ENCODE assay signal across 17 cellular contexts in genomic region chr14:98822917-98823316, GRCh38.
DNase-seq lines count a peak whose midpoint lies in the region; ATAC-seq and TF ChIP-seq lines count a peak whose summit lies in the region.
"Had no signal": no experiment of that assay in that cellular context is flagged by ENCODE, and none has a peak within 500 bp of the region (broad histone marks: within the 10 kb centered on the region; RNA-seq: fewer than 3 reads in every experiment).

No MANE protein-coding gene starts in this region.

- H4K91ac ChIP-seq in trophoblast cell (ENCODE audit: low read depth, low read length) (no peak overlapping the region), mesenchymal stem cell (ENCODE audit: low read length) (no peak overlapping the region)

- WGBS in trophoblast cell (ENCODE audit: extremely low coverage, insufficient coverage, insufficient read length) = no CpG with 5 or more reads among the region's 3 CpGs
- 44% methylated on average over 1 of the region's 3 CpGs for WGBS in mesenchymal stem cell

- ATAC-seq in GM21526 (IDR thresholded peaks at IDR 0.05; ENCODE audit: low FRiP score, unreplicated experiment) = no peak
- no peak for ATAC-seq in naive thymus-derived CD8-positive, alpha-beta T cell
- ATAC-seq: CD8-positive, alpha-beta T cell; GM12878; GM23338 had no signal

- H3K4ac ChIP-seq in trophoblast cell (ENCODE audit: low read depth, low read length) = no peak overlapping the region
- no peak overlapping the region for H3K4ac ChIP-seq in mesenchymal stem cell (ENCODE audit: low read depth in 1 of 2, low read length in 2 of 2)

- POLR2A ChIA-PET in naive thymus-derived CD8-positive, alpha-beta T cell (lab: Charles Lee) = interaction anchor here (0.7 kb wide), 1 partner anchor 82 kb away, joined by 3 read pairs; no protein-coding TSS in a partner anchor

- H3K79me1 ChIP-seq in trophoblast cell (ENCODE audit: low read length) = peaks cover 13% of the 10 kb centered on the region
- H3K79me1 ChIP-seq in mesenchymal stem cell (replicated peaks; ENCODE audit: low read length, poor library complexity, severe bottlenecking) = no peaks in the 10 kb centered on the region

- H2BK12ac ChIP-seq in trophoblast cell (ENCODE audit: low read length) (no peak overlapping the region), mesenchymal stem cell (ENCODE audit: low read length in 2 of 2) (no peak overlapping the region)

- H3K79me2 ChIP-seq in trophoblast cell (ENCODE audit: control insufficient read depth, insufficient read depth, low read length, poor library complexity) = no peaks in the 10 kb centered on the region

- no peak overlapping the region for H3K9ac ChIP-seq in trophoblast cell (ENCODE audit: low read length)
- H3K9ac ChIP-seq in mesenchymal stem cell (ENCODE audit: low read length) = no peak overlapping the region

- H2BK120ac ChIP-seq in trophoblast cell (ENCODE audit: insufficient read depth, low read length, poor library complexity) = no peak overlapping the region
- no peak overlapping the region for H2BK120ac ChIP-seq in mesenchymal stem cell (ENCODE audit: low read depth, low read length)

- H4K12ac ChIP-seq in trophoblast cell (ENCODE audit: low read depth, low read length) = no peak overlapping the region

- CTCF ChIA-PET in Calu3 (lab: Charles Lee) = interaction anchor here (0.6 to 0.7 kb wide), 3 partner anchors 19 to 444 kb away, joined by 3 to 8 read pairs (median 4); no protein-coding TSS in a partner anchor

- H2AFZ ChIP-seq in trophoblast cell (ENCODE audit: insufficient read depth, low read length, poor library complexity) = no peak overlapping the region
- H2AFZ ChIP-seq in mesenchymal stem cell (ENCODE audit: low read depth, low read length) = no peak overlapping the region
- H2AFZ ChIP-seq: GM23338 had no signal

- no peaks in the 10 kb centered on the region for H3K36me3 ChIP-seq in trophoblast cell (ENCODE audit: control insufficient read depth in 1 of 2, insufficient read depth in 2 of 2, low read length in 2 of 2)
- no peaks in the 10 kb centered on the region for H3K36me3 ChIP-seq in mesenchymal stem cell (ENCODE audit: control insufficient read depth in 1 of 2, insufficient read depth in 2 of 2, low read depth in 1 of 2, low read length in 2 of 2)

- no peaks in the 10 kb centered on the region for H3K36me3 Mint-ChIP-seq in Calu3 (ENCODE audit: insufficient read depth, unreplicated experiment)
- no peaks in the 10 kb centered on the region for H3K36me3 Mint-ChIP-seq in naive thymus-derived CD8-positive, alpha-beta T cell
- H3K36me3 Mint-ChIP-seq: CD8-positive, alpha-beta T cell had no signal

- no peak overlapping the region for H3K27ac Mint-ChIP-seq in Calu3 (ENCODE audit: unreplicated experiment)
- H3K27ac Mint-ChIP-seq in naive thymus-derived CD8-positive, alpha-beta T cell = no peak overlapping the region
- H3K27ac Mint-ChIP-seq: B cell; CD8-positive, alpha-beta T cell; GM23338 had no signal

- no peaks in the 10 kb centered on the region for H3K27me3 Mint-ChIP-seq in Calu3 (ENCODE audit: unreplicated experiment)
- H3K27me3 Mint-ChIP-seq in naive thymus-derived CD8-positive, alpha-beta T cell = no peaks in the 10 kb centered on the region
- H3K27me3 Mint-ChIP-seq: B cell had no signal

- H3K23ac ChIP-seq in trophoblast cell (ENCODE audit: low read length) (no peak overlapping the region), mesenchymal stem cell (ENCODE audit: low read length in 2 of 2) (no peak overlapping the region)

- H3K4me3 ChIP-seq in trophoblast cell (ENCODE audit: low read depth, low read length) (no peak overlapping the region), mesenchymal stem cell (ENCODE audit: insufficient read depth in 1 of 2, low read depth in 1 of 2, low read length in 2 of 2) (no peak overlapping the region)
- H3K4me3 ChIP-seq: GM12878, GM23338 had no signal

- H3K9me3 ChIP-seq in trophoblast cell (ENCODE audit: insufficient read depth, low read depth, low read length) (no peaks in the 10 kb centered on the region), mesenchymal stem cell (ENCODE audit: control insufficient read depth, low read length) (peaks cover 1% of the 10 kb centered on the region)

- H3K4me2 ChIP-seq in trophoblast cell (ENCODE audit: low read length) (no peak overlapping the region), mesenchymal stem cell (ENCODE audit: low read length, poor library complexity, severe bottlenecking) (no peak overlapping the region)
- H3K4me2 ChIP-seq: GM23338 had no signal

- no peak overlapping the region for H2BK5ac ChIP-seq in trophoblast cell (ENCODE audit: low read depth, low read length, poor library complexity)
- H2BK5ac ChIP-seq in mesenchymal stem cell (ENCODE audit: low read depth, low read length, poor library complexity, severe bottlenecking) = no peak overlapping the region

- DNase-seq in Calu3 (peak; percentile 12), H4 (ENCODE audit: low spot score) (peak; percentile 45), RPMI7951 (ENCODE audit: low read depth) (peak; percentile 88), trophoblast cell (peak in 1 of 2 donors; percentile 17), mesenchymal stem cell (no peak)
- no peak for DNase-seq in naive thymus-derived CD8-positive, alpha-beta T cell
- DNase-seq: C1 segment of cervical spinal cord; CD8-positive, alpha-beta T cell; COR-L47; DMS53; IMR-90; KBM-7 had no signal

- H4K8ac ChIP-seq in trophoblast cell (ENCODE audit: low read depth, low read length) = no peak overlapping the region
- H4K8ac ChIP-seq in mesenchymal stem cell (ENCODE audit: low read length) = no peak overlapping the region

- H3K27ac ChIP-seq in trophoblast cell (ENCODE audit: low read depth, low read length) (peak overlapping the region; percentile 22), mesenchymal stem cell (ENCODE audit: low read length, poor library complexity, severe bottlenecking) (no peak overlapping the region)
- H3K27ac ChIP-seq: HL-60 had no signal

- no peaks in the 10 kb centered on the region for H3K9me3 Mint-ChIP-seq in Calu3 (ENCODE audit: low read depth, unreplicated experiment)
- H3K9me3 Mint-ChIP-seq in naive thymus-derived CD8-positive, alpha-beta T cell = no peaks in the 10 kb centered on the region
- H3K9me3 Mint-ChIP-seq: CD8-positive, alpha-beta T cell had no signal

- no peak overlapping the region for H2AK5ac ChIP-seq in trophoblast cell (ENCODE audit: low read length)
- no peak overlapping the region for H2AK5ac ChIP-seq in mesenchymal stem cell (ENCODE audit: low read length, severe bottlenecking)

- intact Hi-C loops in Calu3 (cut with micrococcal nuclease; ENCODE audit: unreplicated experiment) = loop anchor here (5.0 kb wide), 1 partner anchor 149 kb away; no protein-coding TSS in a partner anchor

- H2BK15ac ChIP-seq in mesenchymal stem cell (ENCODE audit: low read depth, poor library complexity, severe bottlenecking) = no peak overlapping the region

- H3K4me3 Mint-ChIP-seq in Calu3 (ENCODE audit: low read depth, unreplicated experiment) = no peak overlapping the region
- H3K4me3 Mint-ChIP-seq in naive thymus-derived CD8-positive, alpha-beta T cell = no peak overlapping the region
- H3K4me3 Mint-ChIP-seq: B cell; CD8-positive, alpha-beta T cell; GM23338 had no signal

- TF ChIP-seq CTCF in Calu3 (IDR thresholded peaks at IDR 0.05; ENCODE audit: unreplicated experiment) = no peak

- no peak overlapping the region for H3K18ac ChIP-seq in trophoblast cell (ENCODE audit: low read length)
- no peak overlapping the region for H3K18ac ChIP-seq in mesenchymal stem cell (ENCODE audit: low read depth in 1 of 2, low read length in 2 of 2)

- H3K27me3 ChIP-seq in trophoblast cell (ENCODE audit: insufficient read depth, low read length) (no peaks in the 10 kb centered on the region), mesenchymal stem cell (ENCODE audit: control insufficient read depth in 1 of 2, insufficient read depth in 1 of 2, low read length in 2 of 2) (no peaks in the 10 kb centered on the region)

- H3K4me1 Mint-ChIP-seq in Calu3 (ENCODE audit: low read depth, unreplicated experiment) = peaks cover 34% of the 10 kb centered on the region
- H3K4me1 Mint-ChIP-seq in naive thymus-derived CD8-positive, alpha-beta T cell = peaks cover 0 to 24% (median 19%) of the 10 kb centered on the region in 4 donors
- H3K4me1 Mint-ChIP-seq: B cell had no signal

- peaks cover 14 to 15% of the 10 kb centered on the region in 2 experiments for H3K4me1 ChIP-seq in trophoblast cell (ENCODE audit: control insufficient read depth in 1 of 2, insufficient read depth in 2 of 2, low read length in 2 of 2)
- no peaks in the 10 kb centered on the region for H3K4me1 ChIP-seq in mesenchymal stem cell (ENCODE audit: control insufficient read depth, insufficient read depth, low read depth, low read length)

- BruUV-seq in Calu3 (replicated peaks; lab: Mats Ljungman, UMichigan) = no TSS peak

- H3K14ac ChIP-seq in trophoblast cell (ENCODE audit: low read length) (no peak overlapping the region), mesenchymal stem cell (ENCODE audit: low read length in 2 of 2) (no peak overlapping the region)

Comparison
In these comparisons a context has a peak if more than half of its experiments do, and no peak if none do; other contexts are left out.
1. DNase-seq: peak in Calu3 (single experiment), H4 (single experiment) and RPMI7951 (single experiment); none in mesenchymal stem cell (single experiment) and naive thymus-derived CD8-positive, alpha-beta T cell (0 of 10).